Comparison of ENCODE assay signal across 9 cellular contexts in the genomic region with DNA sequence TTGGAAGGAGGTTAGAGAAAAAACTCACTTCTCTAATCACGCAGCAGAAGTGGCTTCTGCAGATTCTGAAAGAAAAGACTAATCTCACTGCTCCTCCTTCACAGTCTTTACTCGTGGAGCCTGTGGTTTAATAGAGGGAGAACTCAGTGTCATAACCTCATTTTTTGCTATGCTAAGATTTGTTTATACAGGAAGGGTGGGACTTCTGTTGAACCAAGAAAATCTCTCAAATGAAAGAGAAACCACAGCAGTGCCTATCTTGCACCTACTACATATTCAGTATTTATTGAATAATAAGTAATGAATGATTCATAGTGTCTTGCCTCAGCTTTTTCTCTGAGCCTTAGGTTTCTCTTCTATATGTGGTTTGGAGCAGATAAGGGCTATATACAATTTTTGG.
DNase-seq lines count a peak whose midpoint lies in the region; ATAC-seq and TF ChIP-seq lines count a peak whose summit lies in the region.
"Had no signal": no experiment of that assay in that cellular context is flagged by ENCODE, and none has a peak within 500 bp of the region (broad histone marks: within the 10 kb centered on the region; RNA-seq: fewer than 3 reads in every experiment).

No MANE protein-coding gene starts in this region.

- H3K36me3 ChIP-seq in MM.1S (replicated peaks; ENCODE audit: insufficient read depth, low read length) (no peaks in the 10 kb centered on the region), fibroblast of lung (ENCODE audit: control insufficient read depth, insufficient read depth, low read length) (no peaks in the 10 kb centered on the region)

- H4K20me1 ChIP-seq in MM.1S (ENCODE audit: insufficient read depth, low read length) (no peaks in the 10 kb centered on the region), fibroblast of lung (ENCODE audit: control insufficient read depth, extremely low read depth, insufficient read depth, low read length) (no peaks in the 10 kb centered on the region)

- peak overlapping the region; percentile 27; the same call in 1 of the 2 replicates for H3K27ac ChIP-seq in MM.1S (ENCODE audit: low read length)
- no peak overlapping the region for H3K27ac ChIP-seq in fibroblast of lung (ENCODE audit: insufficient read depth, low read length)

- H3K4me3 ChIP-seq in MM.1S (ENCODE audit: low read length): peak overlapping the region; percentile 25
- H3K4me3 ChIP-seq in fibroblast of lung (replicated peaks in 1 of 4; ENCODE audit: control extremely low read depth in 1 of 4, insufficient read depth in 1 of 4, low read depth in 3 of 4, low read length in 4 of 4): no peak overlapping the region

- POLR2A ChIA-PET in GM10248 (lab: Yijun Ruan, JAX): no interaction called here

- H3K4me2 ChIP-seq in MM.1S (ENCODE audit: low read depth, low read length): peak overlapping the region; percentile 55; the same call in 1 of the 2 replicates
- no peak overlapping the region for H3K4me2 ChIP-seq in fibroblast of lung (ENCODE audit: extremely low read depth, insufficient read depth, low read length)

- TF ChIP-seq CTCF in GM10248 (IDR thresholded peaks at IDR 0.05; ENCODE audit: control extremely low read depth, extremely low read depth, low read depth, missing control alignments) (no peak), MM.1S (IDR thresholded peaks at IDR 0.05; ENCODE audit: low read length) (no peak), fibroblast of lung (conservative IDR thresholded peaks at IDR 0.05 in 1 of 2, IDR thresholded peaks at IDR 0.05 in 1 of 2; ENCODE audit: low read depth in 1 of 2, low read length in 2 of 2) (no peak)

- no peak overlapping the region for H3K9ac ChIP-seq in MM.1S (ENCODE audit: low read length)
- H3K9ac ChIP-seq in fibroblast of lung (ENCODE audit: insufficient read depth, low read length): no peak overlapping the region

- DNase-seq in GM10248 (ENCODE audit: extremely low spot score) (peak; percentile 6), MM.1S (peak; percentile 63), fibroblast of lung (ENCODE audit: low read depth in 2 of 2) (peak; percentile 41 to 66), AG08395 (ENCODE audit: low spot score) (no peak)

- H3K4me1 ChIP-seq in MM.1S (ENCODE audit: low read length) (peaks cover 11% of the 10 kb centered on the region), fibroblast of lung (ENCODE audit: control insufficient read depth, extremely low read depth, insufficient read depth, low read length) (no peaks in the 10 kb centered on the region)

- no peaks in the 10 kb centered on the region for H3K79me2 ChIP-seq in MM.1S (ENCODE audit: low read length)
- H3K79me2 ChIP-seq in fibroblast of lung (ENCODE audit: control insufficient read depth, insufficient read depth, low read length): no peaks in the 10 kb centered on the region

- ATAC-seq in GM21515 (IDR thresholded peaks at IDR 0.05; ENCODE audit: unreplicated experiment): peak; percentile 72
- no peak for ATAC-seq in GM18517 (IDR thresholded peaks at IDR 0.05; ENCODE audit: unreplicated experiment)
- no peak for ATAC-seq in HG02571 (IDR thresholded peaks at IDR 0.05; ENCODE audit: unreplicated experiment)
- no peak for ATAC-seq in HG03520 (IDR thresholded peaks at IDR 0.05; ENCODE audit: unreplicated experiment)
- ATAC-seq: Panc1 had no signal

- peak overlapping the region; percentile 57 for H2AFZ ChIP-seq in MM.1S (ENCODE audit: low read length)
- H2AFZ ChIP-seq in fibroblast of lung (ENCODE audit: low read length): no peak overlapping the region

- CTCF ChIA-PET in GM10248 (lab: Yijun Ruan, JAX): interaction anchor here (0.9 to 1.5 kb wide), 2 partner anchors 9 to 32 kb away, joined by 3 read pairs; no protein-coding TSS in a partner anchor

- H3K27me3 ChIP-seq in MM.1S (replicated peaks; ENCODE audit: insufficient read depth, low read length) (no peaks in the 10 kb centered on the region), fibroblast of lung (ENCODE audit: control insufficient read depth, insufficient read depth, low read length) (no peaks in the 10 kb centered on the region)

- H3K9me2 ChIP-seq in MM.1S (replicated peaks; ENCODE audit: insufficient read depth, low read length): no peaks in the 10 kb centered on the region

- 0 out of 2 replicates have a peak, but pooled peaks cover 10% of the 10 kb centered on the region for H3F3A ChIP-seq in MM.1S (ENCODE audit: insufficient read depth, low read length)

- H3K9me3 ChIP-seq in MM.1S (replicated peaks; ENCODE audit: insufficient read depth, low read length) (no peaks in the 10 kb centered on the region), fibroblast of lung (ENCODE audit: control insufficient read depth, insufficient read depth, low read depth, low read length) (no peaks in the 10 kb centered on the region)
